14 cellular contexts compared by ENCODE assay signal in genomic region chr7:132073920-132074589, GRCh38.
"Had no signal": no experiment of that assay in that cellular context is flagged by ENCODE, and none has a peak within 500 bp of the region (broad histone marks: within the 10 kb centered on the region; RNA-seq: fewer than 3 reads in every experiment).

No MANE protein-coding gene starts in this region.

- H3K4me1 ChIP-seq: body of pancreas, tibial nerve had no signal

- DNase-seq: activated CD4-positive, alpha-beta memory T cell treated with anti-CD3 and anti-CD28 coated beads, Interleukin-2, amount 10 ng/mL, durations not matched to agents 7 days and 5 days; activated CD4-positive, alpha-beta T cell treated with anti-CD3 and anti-CD28 coated beads for 48 hours; activated CD4-positive, CD25-positive, alpha-beta regulatory T cell; activated CD8-positive, alpha-beta memory T cell treated with anti-CD3 and anti-CD28 coated beads, Interleukin-2, amount 10 ng/mL, durations not matched to agents 7 days and 5 days; activated naive CD4-positive, alpha-beta T cell treated with anti-CD3 and anti-CD28 coated beads for 36 hours; body of pancreas; erythroblast; T-cell had no signal

- ATAC-seq: activated CD8-positive, alpha-beta memory T cell treated with anti-CD3 and anti-CD28 coated beads, Interleukin-2, amount 10 ng/mL, durations not matched to agents 7 days and 5 days; body of pancreas; T-cell had no signal

- H3K4me3 ChIP-seq: body of pancreas, coronary artery, lung, tibial nerve had no signal

- FAIRE-seq: endometrium, frontal cortex, urothelium cell line had no signal

- H3K36me3 ChIP-seq: tibial nerve had no signal

- H3K9me3 ChIP-seq: body of pancreas, tibial nerve had no signal

- H3K27me3 ChIP-seq: tibial nerve had no signal

- H3K27ac ChIP-seq: body of pancreas, coronary artery, tibial nerve had no signal
